Comparison of ENCODE assay signal across 8 cellular contexts in the genomic region with DNA sequence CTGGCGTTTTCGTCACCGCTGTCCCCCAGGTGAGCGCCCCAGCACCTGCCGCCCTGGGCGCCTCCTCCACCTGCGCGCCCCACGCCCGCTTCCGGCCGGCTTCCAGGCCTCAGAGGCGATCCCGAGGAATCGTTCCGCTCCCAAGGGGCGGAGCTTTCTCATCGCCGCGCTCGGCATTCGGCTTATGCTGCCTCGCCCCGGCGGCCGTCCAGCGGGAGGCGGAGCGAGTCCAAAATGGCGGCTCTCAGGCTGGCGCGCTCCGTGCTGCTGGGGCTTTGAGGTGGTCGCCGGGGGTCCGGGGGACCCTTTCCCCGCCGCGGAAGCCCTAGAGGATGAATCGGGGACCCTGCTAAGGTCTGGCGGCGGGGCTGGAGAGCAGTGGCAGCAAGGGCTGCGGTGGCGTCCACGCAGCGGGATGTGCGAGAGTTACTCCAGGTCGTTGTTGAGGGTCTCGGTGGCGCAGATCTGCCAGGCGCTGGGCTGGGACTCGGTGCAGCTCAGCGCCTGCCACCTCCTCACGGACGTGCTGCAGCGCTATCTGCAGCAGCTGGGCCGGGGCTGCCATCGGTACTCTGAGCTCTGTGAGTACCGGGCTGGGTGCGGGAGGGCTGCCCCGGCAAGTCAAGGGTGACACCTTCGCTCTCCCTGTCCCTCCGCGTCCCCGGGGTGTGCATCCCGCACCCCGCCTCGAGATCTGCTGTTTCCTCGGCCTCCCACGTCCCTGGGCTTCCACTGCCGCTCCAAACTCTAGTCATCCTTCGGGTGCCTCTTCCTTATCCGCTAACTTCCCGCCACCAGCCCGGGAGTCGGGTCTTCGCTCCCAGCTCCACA. TPM values are rescaled to one million over a fixed set of nuclear protein-coding genes. Genes with fewer than 3 reads are reported as not detected.
DNase-seq lines count a peak whose midpoint lies in the region; ATAC-seq and TF ChIP-seq lines count a peak whose summit lies in the region.

A gene with protein sequence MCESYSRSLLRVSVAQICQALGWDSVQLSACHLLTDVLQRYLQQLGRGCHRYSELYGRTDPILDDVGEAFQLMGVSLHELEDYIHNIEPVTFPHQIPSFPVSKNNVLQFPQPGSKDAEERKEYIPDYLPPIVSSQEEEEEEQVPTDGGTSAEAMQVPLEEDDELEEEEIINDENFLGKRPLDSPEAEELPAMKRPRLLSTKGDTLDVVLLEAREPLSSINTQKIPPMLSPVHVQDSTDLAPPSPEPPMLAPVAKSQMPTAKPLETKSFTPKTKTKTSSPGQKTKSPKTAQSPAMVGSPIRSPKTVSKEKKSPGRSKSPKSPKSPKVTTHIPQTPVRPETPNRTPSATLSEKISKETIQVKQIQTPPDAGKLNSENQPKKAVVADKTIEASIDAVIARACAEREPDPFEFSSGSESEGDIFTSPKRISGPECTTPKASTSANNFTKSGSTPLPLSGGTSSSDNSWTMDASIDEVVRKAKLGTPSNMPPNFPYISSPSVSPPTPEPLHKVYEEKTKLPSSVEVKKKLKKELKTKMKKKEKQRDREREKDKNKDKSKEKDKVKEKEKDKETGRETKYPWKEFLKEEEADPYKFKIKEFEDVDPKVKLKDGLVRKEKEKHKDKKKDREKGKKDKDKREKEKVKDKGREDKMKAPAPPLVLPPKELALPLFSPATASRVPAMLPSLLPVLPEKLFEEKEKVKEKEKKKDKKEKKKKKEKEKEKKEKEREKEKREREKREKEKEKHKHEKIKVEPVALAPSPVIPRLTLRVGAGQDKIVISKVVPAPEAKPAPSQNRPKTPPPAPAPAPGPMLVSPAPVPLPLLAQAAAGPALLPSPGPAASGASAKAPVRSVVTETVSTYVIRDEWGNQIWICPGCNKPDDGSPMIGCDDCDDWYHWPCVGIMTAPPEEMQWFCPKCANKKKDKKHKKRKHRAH (plus strand): TSS at position 211 of the 831 bp plus-strand sequence. CDS start 205 bp downstream, at position 416.

- peak; percentile 94 to 99 for DNase-seq in Caco-2
- peak; percentile 25 for DNase-seq in HS-5 (ENCODE audit: low read depth)
- peak; percentile 76 for DNase-seq in NT2/D1 (ENCODE audit: low read depth, low spot score)
- DNase-seq in activated CD8-positive, alpha-beta memory T cell treated with anti-CD3 and anti-CD28 coated beads, Interleukin-2, amount 50 U/mL, for 1 hour (ENCODE audit: extremely low read depth), result peak; percentile 72
- peak; percentile 97 for DNase-seq in endodermal cell
- DNase-seq in stimulated activated CD8-positive, alpha-beta memory T cell treated with anti-CD3 and anti-CD28 coated beads, Interleukin-15, amount 100 ng/mL, for 1 hour (ENCODE audit: low read depth), result peak; percentile 88

- no peaks in the 10 kb centered on the region for H3K9me3 ChIP-seq in Caco-2
- no peaks in the 10 kb centered on the region for H3K9me3 ChIP-seq in NT2/D1 (ENCODE audit: insufficient read depth, low read length)
- H3K9me3 ChIP-seq in endodermal cell (ENCODE audit: control insufficient read depth, low read length), result no peaks in the 10 kb centered on the region
- no peaks in the 10 kb centered on the region for H3K9me3 ChIP-seq in mesodermal cell (ENCODE audit: control insufficient read depth, low read length)

- H3K9ac ChIP-seq in NT2/D1 (ENCODE audit: insufficient read length, low read depth) (peak within 1 kb of the TSS; percentile 96), endodermal cell (ENCODE audit: extremely low read depth, low read length, poor library complexity, severe bottlenecking) (peak within 1 kb of the TSS; percentile 72)

- H3K27ac Mint-ChIP-seq in Caco-2 (ENCODE audit: unreplicated experiment) (peak within 1 kb of the TSS; percentile 72), endodermal cell (peak within 1 kb of the TSS; percentile 97)

- 0% methylated on average over 21 to 77 of the region's 77 CpGs for WGBS in endodermal cell (ENCODE audit: insufficient coverage in 1 of 2, insufficient read length in 1 of 2), 2 experiments
- 0% methylated on average over 66 to 72 of the region's 77 CpGs for WGBS in mesodermal cell (ENCODE audit: insufficient coverage in 2 of 2), 2 experiments

- H3K9me3 Mint-ChIP-seq in Caco-2 (ENCODE audit: unreplicated experiment) (no peaks in the 10 kb centered on the region), endodermal cell (no peaks in the 10 kb centered on the region)

- H3K27me3 Mint-ChIP-seq in Caco-2 (ENCODE audit: insufficient read depth, unreplicated experiment) (no peaks in the 10 kb centered on the region), endodermal cell (ENCODE audit: insufficient read depth) (no peaks in the 10 kb centered on the region)

- TF ChIP-seq CTCF in Caco-2 (IDR thresholded peaks at IDR 0.05; ENCODE audit: insufficient read depth in 1 of 2, low read depth in 1 of 2, low read length in 1 of 2, severe bottlenecking in 1 of 2, unreplicated experiment in 1 of 2), result no peak
- no peak for TF ChIP-seq CTCF in endodermal cell (conservative IDR thresholded peaks at IDR 0.05)

- peak; percentile 86 for ATAC-seq in GM21360 (IDR thresholded peaks at IDR 0.05; ENCODE audit: unreplicated experiment)

- BruUV-seq in Caco-2 (replicated peaks; lab: Mats Ljungman, UMichigan), result no TSS peak

- H3K27ac ChIP-seq in endodermal cell (ENCODE audit: low read depth, low read length), result peak within 1 kb of the TSS; percentile 51
- peak within 1 kb of the TSS; percentile 41 for H3K27ac ChIP-seq in mesodermal cell (ENCODE audit: low read depth, low read length, severe bottlenecking)

- POLR2A ChIA-PET in Caco-2 (lab: Charles Lee), result interaction anchor here (0.6 to 2.2 kb wide), 10 partner anchors 9 to 293 kb away, joined by 3 to 45 read pairs (median 4); a partner anchor contains a TSS

- CTCF ChIA-PET in Caco-2 (lab: Charles Lee), result interaction anchor here (0.6 to 4.0 kb wide), 8 partner anchors 9 to 293 kb away, joined by 3 to 26 read pairs (median 4); a partner anchor contains a TSS

- H3K36me3 ChIP-seq in Caco-2 (ENCODE audit: control insufficient read depth, insufficient read depth, low read length) (peaks cover 2% of the 10 kb centered on the region), NT2/D1 (ENCODE audit: insufficient read depth, insufficient read length, low read length) (peaks cover 14% of the 10 kb centered on the region), endodermal cell (ENCODE audit: control insufficient read depth, insufficient read depth, low read length) (peaks cover 4% of the 10 kb centered on the region), mesodermal cell (ENCODE audit: control insufficient read depth, insufficient read depth, low read length) (peaks cover 16% of the 10 kb centered on the region)

- H3K4me3 ChIP-seq in Caco-2 (ENCODE audit: low read depth, low read length), result peak within 1 kb of the TSS; percentile 95
- H3K4me3 ChIP-seq in NT2/D1 (ENCODE audit: insufficient read length, low read depth), result peak within 1 kb of the TSS; percentile 96
- H3K4me3 ChIP-seq in endodermal cell (ENCODE audit: low read length), result peak within 1 kb of the TSS; percentile 87
- peak within 1 kb of the TSS; percentile 91 for H3K4me3 ChIP-seq in mesodermal cell (ENCODE audit: extremely low read depth, insufficient read depth, low read length, poor library complexity, severe bottlenecking)

- no peaks in the 10 kb centered on the region for H3K27me3 ChIP-seq in Caco-2 (replicated peaks; ENCODE audit: control insufficient read depth, insufficient read depth, low read length)
- no peaks in the 10 kb centered on the region for H3K27me3 ChIP-seq in NT2/D1 (ENCODE audit: insufficient read depth, insufficient read length)
- H3K27me3 ChIP-seq in endodermal cell (ENCODE audit: control insufficient read depth, insufficient read depth, low read length, poor library complexity, severe bottlenecking), result no peaks in the 10 kb centered on the region

- peak within 1 kb of the TSS; percentile 84 for H3K4me3 Mint-ChIP-seq in Caco-2 (ENCODE audit: unreplicated experiment)
- H3K4me3 Mint-ChIP-seq in endodermal cell, result peak within 1 kb of the TSS; percentile 90

- intact Hi-C loops in Caco-2 (cut with micrococcal nuclease; ENCODE audit: unreplicated experiment), result loop anchor here (1.0 to 5.0 kb wide), 5 partner anchors 30 to 1391 kb away; a partner anchor contains a TSS

- H3K4me1 Mint-ChIP-seq in Caco-2 (ENCODE audit: low read depth, unreplicated experiment) (peaks cover 8% of the 10 kb centered on the region), endodermal cell (peaks cover 36% of the 10 kb centered on the region)

- peaks cover 15% of the 10 kb centered on the region for H3K36me3 Mint-ChIP-seq in Caco-2 (ENCODE audit: insufficient read depth, unreplicated experiment)
- H3K36me3 Mint-ChIP-seq in endodermal cell (ENCODE audit: low read depth), result no peaks in the 10 kb centered on the region

- H3K4me1 ChIP-seq in Caco-2 (peaks cover 4% of the 10 kb centered on the region; the same call in 1 of the 2 replicates), NT2/D1 (ENCODE audit: insufficient read depth, insufficient read length) (no peaks in the 10 kb centered on the region), endodermal cell (ENCODE audit: control insufficient read depth, insufficient read depth, low read length) (no peaks in the 10 kb centered on the region), mesodermal cell (ENCODE audit: control insufficient read depth, insufficient read depth, low read length, poor library complexity, severe bottlenecking) (no peaks in the 10 kb centered on the region)

RNA-seq across cellular contexts. Expression of the gene that starts here (rescaled TPM):
- total RNA-seq in Caco-2 (2022), result 28.9 and 30.6 TPM in 2 replicates
- total RNA-seq in endodermal cell, result 10 to 100 TPM in 1 of 2 donors, 1 to 10 TPM in 1; 9.9 to 10.0 TPM
- 8.6 TPM for polyA plus RNA-seq in endodermal cell (2013, experiment 1 of 2)
- polyA plus RNA-seq in endodermal cell (2013, experiment 2 of 2), result 8.2 TPM
- polyA plus RNA-seq in mesodermal cell (2013, experiment 1 of 2), result 12.0 TPM
- 10.9 TPM for polyA plus RNA-seq in mesodermal cell (2013, experiment 2 of 2)

Comparison
In these comparisons a context has a peak if more than half of its experiments do, and no peak if none do; other contexts are left out.
1. Peak in every context shown above with its lines: DNase-seq, ATAC-seq, H3K4me3 ChIP-seq and H3K27ac ChIP-seq.
2. DNase-seq: peak in every context shown above with its lines; median percentile 97 in endodermal cell; 96 in Caco-2; 88 in stimulated activated CD8-positive, alpha-beta memory T cell treated with anti-CD3 and anti-CD28 coated beads, Interleukin-15, amount 100 ng/mL, for 1 hour; 76 in NT2/D1; 72 in activated CD8-positive, alpha-beta memory T cell treated with anti-CD3 and anti-CD28 coated beads, Interleukin-2, amount 50 U/mL, for 1 hour; 25 in HS-5.